ENCODE assay signal across 8 cellular contexts in genomic region chr2:190791347-190791982, GRCh38.
DNase-seq lines count a peak whose midpoint lies in the region; ATAC-seq, FAIRE-seq and TF ChIP-seq lines count a peak whose summit lies in the region.

No MANE protein-coding gene starts in this region.

- FAIRE-seq in H54 (lab: Jason Lieb, UNC) = peak; percentile 82

- no peak for TF ChIP-seq POLR2A in H54 (IDR thresholded peaks at IDR 0.05; ENCODE audit: low read depth, low read length)

- peak; percentile 55; the same call in 2 of the 3 replicates for ATAC-seq in SK-N-SH treated with all-trans-retinoic acid at 6 μM for 48 hours
- peak; percentile 96 for ATAC-seq in omental fat pad (ENCODE audit: low FRiP score)
- ATAC-seq in GM18861 (IDR thresholded peaks at IDR 0.05; ENCODE audit: unreplicated experiment) = no peak
- ATAC-seq in GM18870 (IDR thresholded peaks at IDR 0.05; ENCODE audit: unreplicated experiment) = no peak
- no peak for ATAC-seq in HG02588 (IDR thresholded peaks at IDR 0.05; ENCODE audit: unreplicated experiment)

- TF ChIP-seq CTCF in epithelial cell of esophagus (IDR thresholded peaks at IDR 0.05; ENCODE audit: insufficient read depth, low read depth, low read length, missing control alignments) (no peak), omental fat pad (IDR thresholded peaks at IDR 0.05) (no peak)

- no peak for DNase-seq in H54 (ENCODE audit: insufficient read length, low spot score)
- DNase-seq in epithelial cell of esophagus (ENCODE audit: low read depth) = peak; percentile 84
- peak; percentile 38 for DNase-seq in omental fat pad (ENCODE audit: low spot score)
- no peak for DNase-seq in SW 1271 (lab: John Stamatoyannopoulos, UW)

- no peak overlapping the region for H3K4me3 ChIP-seq in epithelial cell of esophagus (ENCODE audit: low read length)

TF ChIP-seq in SK-N-SH treated with all-trans-retinoic acid at 6 μM for 48 hours, 23 proteins besides CTCF, POLR2A, EP300 and RAD21:
- no peak for TF ChIP-seq ZFP30 (CRISPR knock-in tag; IDR thresholded peaks at IDR 0.05)
TF ChIP-seq in SK-N-SH treated with all-trans-retinoic acid at 6 μM for 48 hours: peak in this region for 0.

Comparison
In these comparisons a context has a peak if more than half of its experiments do, and no peak if none do; other contexts are left out.
1. DNase-seq: peak in epithelial cell of esophagus (single experiment) and omental fat pad (single experiment); none in H54 (single experiment) and SW 1271 (0 of 2).
2. ATAC-seq: peak in SK-N-SH treated with all-trans-retinoic acid at 6 μM for 48 hours (single experiment) and omental fat pad (single experiment); none in GM18861 (single experiment), GM18870 (single experiment) and HG02588 (single experiment).